Comparison of ENCODE assay signal across 16 cellular contexts in the genomic region with DNA sequence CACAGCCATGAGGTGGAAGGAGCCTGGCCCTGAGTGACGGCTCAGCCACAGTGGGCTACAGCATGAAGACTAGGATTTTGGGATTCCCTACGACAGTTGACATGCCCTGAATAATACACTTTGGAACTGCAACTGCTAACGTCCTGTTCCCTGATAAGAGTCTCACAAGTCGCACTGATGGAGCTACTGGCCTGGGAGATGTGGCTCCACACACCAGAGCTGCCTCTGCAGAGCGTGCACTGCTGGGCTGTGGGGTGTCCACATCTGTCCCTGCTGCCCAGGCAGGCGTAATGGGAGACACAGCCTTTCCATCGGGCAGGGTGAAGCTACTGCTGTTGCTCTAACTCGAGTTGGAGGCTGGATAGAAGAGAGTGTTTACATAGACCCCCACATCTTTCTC. TPM values are rescaled to one million over a fixed set of nuclear protein-coding genes. Genes with fewer than 3 reads are reported as not detected.
DNase-seq lines count a peak whose midpoint lies in the region; FAIRE-seq and TF ChIP-seq lines count a peak whose summit lies in the region.
"Had no signal": no experiment of that assay in that cellular context is flagged by ENCODE, and none has a peak within 500 bp of the region (broad histone marks: within the 10 kb centered on the region; RNA-seq: fewer than 3 reads in every experiment).

No MANE protein-coding gene starts in this region.

- no peak overlapping the region for H4K8ac ChIP-seq in H1 (ENCODE audit: extremely low read depth, insufficient read depth, low read length)

- no peak for TF ChIP-seq CTCF in C4-2B (conservative IDR thresholded peaks at IDR 0.05)
- no peak for TF ChIP-seq CTCF in H1 (IDR thresholded peaks at IDR 0.05; ENCODE audit: control extremely low read depth in 1 of 3, insufficient read depth in 1 of 3, low read depth in 1 of 3, low read length in 3 of 3)
- TF ChIP-seq CTCF in sigmoid colon (IDR thresholded peaks at IDR 0.05) = no peak

- TF ChIP-seq POLR2A in H1 (IDR thresholded peaks at IDR 0.05; ENCODE audit: control extremely low read depth in 1 of 2, low read depth in 2 of 2, low read length in 2 of 2) (no peak), sigmoid colon (IDR thresholded peaks at IDR 0.05) (no peak)

- H4K91ac ChIP-seq in H1 (replicated peaks; ENCODE audit: insufficient read length, low read length) = peak overlapping the region; percentile 68

- no peak for TF ChIP-seq RAD21 in H1 (IDR thresholded peaks at IDR 0.05 in 1 of 2, conservative IDR thresholded peaks at IDR 0.05 in 1 of 2; ENCODE audit: low read depth in 2 of 2, low read length in 2 of 2)

- H3K14ac ChIP-seq in H1 (ENCODE audit: insufficient read length) = no peak overlapping the region

- H3K4me1 ChIP-seq in H1 (replicated peaks in 1 of 4; ENCODE audit: control insufficient read depth in 3 of 4, insufficient read depth in 4 of 4, low read length in 3 of 4) (peaks cover 5 to 15% (median 11%) of the 10 kb centered on the region in 4 experiments; a peak in 6 of 7 replicates), sigmoid colon (peaks cover 0 to 13% (median 4%) of the 10 kb centered on the region in 4 donors)

- H3K79me1 ChIP-seq in H1 (ENCODE audit: low read depth, low read length) = no peaks in the 10 kb centered on the region

- peak overlapping the region; percentile 7; the same call in 1 of the 2 replicates for H2AK5ac ChIP-seq in H1 (ENCODE audit: low read depth, low read length)

- H2BK20ac ChIP-seq in H1 (ENCODE audit: low read length) = peak overlapping the region; percentile 61; the same call in 1 of the 2 replicates

- FAIRE-seq in H1 (lab: Jason Lieb, UNC) (no peak), HTR-8/SVneo (lab: Jason Lieb, UNC) (no peak)
- FAIRE-seq: GM18507 had no signal

- no peak overlapping the region for H3K23ac ChIP-seq in H1 (ENCODE audit: insufficient read length)

- peak overlapping the region; percentile 68 for H3K27ac ChIP-seq in C4-2B
- H3K27ac ChIP-seq in H1 (ENCODE audit: low read depth, low read length) = no peak overlapping the region
- H3K27ac ChIP-seq in sigmoid colon = no peak overlapping the region
- H3K27ac ChIP-seq: SK-N-MC had no signal

- H2BK15ac ChIP-seq in H1 (ENCODE audit: low read length) = peak overlapping the region; percentile 29; the same call in 1 of the 2 replicates

- H4K5ac ChIP-seq in H1 (ENCODE audit: insufficient read length, low read depth, low read length) = no peak overlapping the region

- H2BK5ac ChIP-seq in H1 (ENCODE audit: low read depth, low read length) = peak overlapping the region; percentile 66

- 93% methylated on average over 8 of the region's 8 CpGs; no CpG with 5 or more reads in 1 of the 2 experiments for WGBS in H1 (ENCODE audit: extremely low coverage in 1 of 2, insufficient coverage in 1 of 2, insufficient read length in 1 of 2, insufficient replicate concordance in 2 of 2, low coverage in 1 of 2, low lambda C conversion rate in 2 of 2, missing lambda C conversion rate in 1 of 2), 2 experiments
- WGBS in sigmoid colon, 2 donors = 83 to 91% methylated on average over 8 of the region's 8 CpGs

- H3K27me3 ChIP-seq in H1 (replicated peaks in 1 of 4; ENCODE audit: control insufficient read depth in 3 of 4, extremely low read depth in 1 of 4, insufficient read depth in 3 of 4, low read length in 3 of 4) (no peaks in the 10 kb centered on the region), sigmoid colon (no peaks in the 10 kb centered on the region)

- DNase-seq in NCI-H69 (lab: John Stamatoyannopoulos, UW) (peak; percentile 24), H1 (ENCODE audit: low read depth in 1 of 2, low spot score in 2 of 2) (no peak), sigmoid colon (peak; percentile 22), NOMO-1 treated with DMSO at 0.1 percent for 48 hours (lab: John Stamatoyannopoulos, UW; ENCODE audit: unreplicated experiment) (no peak), HTR-8/SVneo (ENCODE audit: insufficient read length, low spot score) (no peak)
- DNase-seq in stimulated activated CD8-positive, alpha-beta memory T cell treated with anti-CD3 and anti-CD28 coated beads, Interleukin-4, amount 100 ng/mL, for 48 hours = no peak
- DNase-seq: COR-L47; HCEC 1CT; NCI-H1048; NCI-H226; NCI-H526; NK-92 treated with Interleukin-12 subunit alpha and Interleukin-12 subunit beta, amount 100 ng/mL, for 24 hours; PC-3 had no signal

- no peak overlapping the region for H2BK120ac ChIP-seq in H1 (replicated peaks; ENCODE audit: low read depth, low read length)

- CTCF ChIA-PET in H1 (lab: Charles Lee; ENCODE audit: partially characterized antibody) = interaction anchor here (1.1 to 6.2 kb wide), 7 partner anchors 10 to 129 kb away, joined by 3 to 33 read pairs (median 5); no protein-coding TSS in a partner anchor

- H3K18ac ChIP-seq in H1 (ENCODE audit: extremely low read depth, low read length) = peak overlapping the region; percentile 78; the same call in 1 of the 2 replicates

- no peaks in the 10 kb centered on the region for H4K20me1 ChIP-seq in H1 (replicated peaks in 1 of 2; ENCODE audit: control insufficient read depth in 1 of 2, insufficient read depth in 2 of 2, low read length in 2 of 2)

- H3K4me2 ChIP-seq in H1 (ENCODE audit: insufficient read depth in 1 of 2, low read depth in 2 of 2, low read length in 2 of 2) = no peak overlapping the region

- peak overlapping the region; percentile 79; the same call in 1 of the 2 replicates for H2AFZ ChIP-seq in H1 (ENCODE audit: low read length)

- peak overlapping the region; percentile 6 for H3K4ac ChIP-seq in H1 (replicated peaks; ENCODE audit: insufficient read length, low read depth, low read length)

- H3K9me3 ChIP-seq in H1 (ENCODE audit: insufficient read depth in 2 of 2, low read depth in 1 of 2, low read length in 1 of 2) = no peaks in the 10 kb centered on the region
- H3K9me3 ChIP-seq in sigmoid colon = no peaks in the 10 kb centered on the region

- peak overlapping the region; percentile 97; the same call in 1 of the 2 replicates for H2BK12ac ChIP-seq in H1 (ENCODE audit: low read depth, low read length)

- TF ChIP-seq EP300 in H1 (IDR thresholded peaks at IDR 0.05; ENCODE audit: borderline replicate concordance in 1 of 2, low read depth in 2 of 2, low read length in 2 of 2) (no peak), sigmoid colon (IDR thresholded peaks at IDR 0.05) (no peak)

- no peak overlapping the region for H3K56ac ChIP-seq in H1 (replicated peaks; ENCODE audit: insufficient read length, low read depth, low read length)

- H3K9ac ChIP-seq in H1 (replicated peaks in 1 of 4; ENCODE audit: extremely low read depth in 1 of 4, low read depth in 3 of 4, low read length in 3 of 4) = no peak overlapping the region; a peak in 1 of 7 replicates

- no peaks in the 10 kb centered on the region for H3K23me2 ChIP-seq in H1 (ENCODE audit: low read depth, low read length)

- no peaks in the 10 kb centered on the region for H3K79me2 ChIP-seq in H1 (ENCODE audit: control insufficient read depth in 1 of 2, insufficient read depth in 2 of 2, low read length in 2 of 2)

- H3K4me3 ChIP-seq in H1 (ENCODE audit: extremely low read depth in 1 of 4, insufficient read depth in 2 of 4, low read depth in 3 of 4, low read length in 4 of 4) (no peak overlapping the region), sigmoid colon (no peak overlapping the region)
- H3K4me3 ChIP-seq: SK-N-MC had no signal

- POLR2A ChIA-PET in H1 (lab: Charles Lee; ENCODE audit: partially characterized antibody) = interaction anchor here (0.6 to 1.3 kb wide), 4 partner anchors 11 to 131 kb away, joined by 3 read pairs; no protein-coding TSS in a partner anchor

- H3K36me3 ChIP-seq in H1 (ENCODE audit: control insufficient read depth in 2 of 4, insufficient read depth in 4 of 4, low read length in 3 of 4) (no peaks in the 10 kb centered on the region), sigmoid colon (no peaks in the 10 kb centered on the region)

- intact Hi-C loops in sigmoid colon (cut with DNase I) = no loop called here

TF ChIP-seq in H1, 55 proteins besides CTCF, POLR2A, EP300 and RAD21:
- no peak for TF ChIP-seq BRCA1 (IDR thresholded peaks at IDR 0.05; ENCODE audit: low read depth, low read length)

RNA-seq across cellular contexts. Expression of a gene that starts 42.7 kb away (rescaled TPM):
- total RNA-seq in H1 (2021; fragmentation: NEBNext Ultra II Directional; extraction: Animal tissue kit (Norgen Biotek cat#: 25700)) = 57.3 and 64.3 TPM in 2 replicates
- polyA plus RNA-seq in H1 (2011; rRNA removed) (14.5 and 19.1 TPM in 2 replicates), sigmoid colon (100 to 1,000 TPM in 1 of 3 donors, 10 to 100 TPM in 2; 34.7 to 113 (median 65.5) TPM)
- 19.4 TPM for polyA plus RNA-seq in H1 (2011; cell fraction: cytosol; rRNA removed)
- 19.3 TPM for polyA plus RNA-seq in H1 (2011; cell fraction: nucleus; rRNA removed)
- polyA plus RNA-seq in H1 (2012, experiment 1 of 2) = 26.3 to 34.4 TPM (median 32.5 TPM) in 4 replicates
- polyA plus RNA-seq in H1 (2012, experiment 2 of 2) = 6.5 TPM
- polyA plus RNA-seq in H1 (2013, experiment 1 of 2) = 22.2 TPM
- polyA plus RNA-seq in H1 (2013, experiment 2 of 2) = 22.1 TPM
- 81.0 and 81.3 TPM in 2 replicates for polyA minus RNA-seq in H1 (2011; rRNA and poly(A)+ RNA removed)
- polyA minus RNA-seq in H1 (2011; cell fraction: cytosol; rRNA and poly(A)+ RNA removed) = 23.6 TPM
- polyA minus RNA-seq in H1 (2011; cell fraction: nucleus; rRNA and poly(A)+ RNA removed) = 22.0 TPM
- 100 to 1,000 TPM; 143 to 348 (median 203) TPM for total RNA-seq in sigmoid colon

Comparison
In these comparisons a context has a peak if more than half of its experiments do, and no peak if none do; other contexts are left out.
1. DNase-seq: peak in NCI-H69 (single experiment) and sigmoid colon (single experiment); none in H1 (0 of 2), NOMO-1 treated with DMSO at 0.1 percent for 48 hours (single experiment), HTR-8/SVneo (single experiment) and stimulated activated CD8-positive, alpha-beta memory T cell treated with anti-CD3 and anti-CD28 coated beads, Interleukin-4, amount 100 ng/mL, for 48 hours (single experiment).